Comparison of ENCODE assay signal across 8 cellular contexts in the genomic region with DNA sequence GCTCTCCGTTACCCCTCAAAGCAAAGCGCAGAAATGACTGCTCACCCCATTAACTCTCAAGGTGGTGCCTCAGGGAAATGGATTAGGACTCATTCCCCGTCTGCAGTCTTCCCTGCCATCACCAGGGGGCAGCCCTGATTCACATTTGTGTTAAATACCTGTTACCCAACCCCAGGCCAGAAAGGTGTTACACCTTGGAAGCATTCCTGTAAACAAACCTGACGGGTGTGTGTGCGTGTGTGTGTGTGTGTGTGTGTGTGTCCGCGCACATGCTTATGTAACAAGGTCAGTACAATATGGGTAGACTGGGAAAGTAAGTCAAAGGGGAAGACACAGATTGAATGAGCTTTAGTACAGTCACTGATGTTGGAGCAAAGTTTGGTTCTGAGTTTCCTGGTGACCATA. TPM values are rescaled to one million over a fixed set of nuclear protein-coding genes. Genes with fewer than 3 reads are reported as not detected.
DNase-seq lines count a peak whose midpoint lies in the region; ATAC-seq and TF ChIP-seq lines count a peak whose summit lies in the region.

No MANE protein-coding gene starts in this region.

- peaks cover 6 to 28% (median 17%) of the 10 kb centered on the region in 5 donors for H3K27me3 Mint-ChIP-seq in naive thymus-derived CD8-positive, alpha-beta T cell

- POLR2A ChIA-PET in naive thymus-derived CD8-positive, alpha-beta T cell (lab: Charles Lee), result no interaction called here

- TF ChIP-seq EP300 in esophagus muscularis mucosa (IDR thresholded peaks at IDR 0.05) (no peak), stomach (IDR thresholded peaks at IDR 0.05) (no peak)

- no peak overlapping the region for H3K4me3 Mint-ChIP-seq in naive thymus-derived CD8-positive, alpha-beta T cell

- H3K27ac Mint-ChIP-seq in naive thymus-derived CD8-positive, alpha-beta T cell, result no peak overlapping the region

- intact Hi-C loops in esophagus muscularis mucosa (cut with DNase I), result no loop called here
- intact Hi-C loops in stomach (cut with DNase I; ENCODE audit: low total_unique reads), result loop anchor here (10.0 kb wide), 1 partner anchor 598 kb away; a partner anchor contains a TSS

- TF ChIP-seq POLR2A in esophagus muscularis mucosa (IDR thresholded peaks at IDR 0.05; ENCODE audit: low read depth) (no peak), stomach (IDR thresholded peaks at IDR 0.05) (no peak)

- TF ChIP-seq CTCF in HL-60 (IDR thresholded peaks at IDR 0.05; ENCODE audit: insufficient read depth, low read length) (peak; percentile 92), esophagus muscularis mucosa (IDR thresholded peaks at IDR 0.05) (peak; percentile 59 to 83 (median 69)), stomach (IDR thresholded peaks at IDR 0.05) (peak; percentile 16 to 98 (median 83))

- DNase-seq in CD1c-positive myeloid dendritic cell (ENCODE audit: extremely low spot score), result peak; percentile 60
- peak in 1 of 2 experiments; percentile 72 for DNase-seq in HL-60 (ENCODE audit: low read depth in 1 of 2, low spot score in 1 of 2)
- peak; percentile 25 to 29 for DNase-seq in NOMO-1 (lab: John Stamatoyannopoulos, UW; ENCODE audit: unreplicated experiment in 2 of 2)
- peak; percentile 57 for DNase-seq in activated T-cell treated with anti-CD3 and anti-CD28 coated beads for 24 hours (ENCODE audit: low read depth)
- no peak for DNase-seq in esophagus muscularis mucosa (ENCODE audit: extremely low spot score)
- DNase-seq in naive thymus-derived CD8-positive, alpha-beta T cell, result peak; percentile 37 to 84 (median 64)
- peak; percentile 93 for DNase-seq in stomach

- H3K36me3 ChIP-seq in esophagus muscularis mucosa (no peaks in the 10 kb centered on the region), stomach (no peaks in the 10 kb centered on the region)

- WGBS in esophagus muscularis mucosa, result 6% methylated on average over 5 of the region's 7 CpGs
- WGBS in stomach, 5 donors, result 2 to 12% (median 7%) methylated on average over 7 of the region's 7 CpGs

- no peaks in the 10 kb centered on the region for H3K36me3 Mint-ChIP-seq in naive thymus-derived CD8-positive, alpha-beta T cell

- H3K9me3 ChIP-seq in esophagus muscularis mucosa (no peaks in the 10 kb centered on the region), stomach (no peaks in the 10 kb centered on the region)

- H3K4me1 Mint-ChIP-seq in naive thymus-derived CD8-positive, alpha-beta T cell, result peaks cover 2 to 6% (median 5%) of the 10 kb centered on the region in 4 donors

- H3K9me3 Mint-ChIP-seq in naive thymus-derived CD8-positive, alpha-beta T cell, result no peaks in the 10 kb centered on the region

- H3K4me1 ChIP-seq in esophagus muscularis mucosa, result peaks cover 0 to 5% (median 0%) of the 10 kb centered on the region in 4 donors
- peaks cover 0 to 5% (median 0%) of the 10 kb centered on the region in 4 donors for H3K4me1 ChIP-seq in stomach

- no peak overlapping the region for H3K27ac ChIP-seq in HL-60 (replicated peaks)
- H3K27ac ChIP-seq in esophagus muscularis mucosa (replicated peaks in 1 of 4), result no peak overlapping the region
- H3K27ac ChIP-seq in stomach, result no peak overlapping the region

- peak; percentile 76 to 78 for ATAC-seq in naive thymus-derived CD8-positive, alpha-beta T cell
- no peak for ATAC-seq in GM21515 (IDR thresholded peaks at IDR 0.05; ENCODE audit: unreplicated experiment)

- peaks cover 4% of the 10 kb centered on the region for H3K27me3 ChIP-seq in HL-60 (ENCODE audit: insufficient read depth, poor library complexity, severe bottlenecking)
- H3K27me3 ChIP-seq in esophagus muscularis mucosa, result peaks cover 0 to 68% (median 16%) of the 10 kb centered on the region in 4 donors
- peaks cover 0 to 67% (median 23%) of the 10 kb centered on the region in 3 donors for H3K27me3 ChIP-seq in stomach

- H3K4me3 ChIP-seq in HL-60 (replicated peaks; ENCODE audit: insufficient read depth, low read length), result no peak overlapping the region
- no peak overlapping the region for H3K4me3 ChIP-seq in esophagus muscularis mucosa
- no peak overlapping the region for H3K4me3 ChIP-seq in stomach

RNA-seq across cellular contexts. Expression of a gene that starts 6.3 kb away (rescaled TPM):
- total RNA-seq in esophagus muscularis mucosa, result not detected
- not detected for total RNA-seq in naive thymus-derived CD8-positive, alpha-beta T cell
- not detected for polyA plus RNA-seq in naive thymus-derived CD8-positive, alpha-beta T cell
- 1 to 10 TPM in 1 of 5 donors, not detected in 4; 4.6 TPM for total RNA-seq in stomach
- 10 to 100 TPM in 1 of 3 donors, 1 to 10 TPM in 2; 2.2 to 13.1 (median 4.9) TPM for polyA plus RNA-seq in stomach

RNA-seq across cellular contexts. Expression of a gene that starts 17.6 kb away (rescaled TPM):
- total RNA-seq in esophagus muscularis mucosa, result not detected
- not detected for total RNA-seq in naive thymus-derived CD8-positive, alpha-beta T cell
- polyA plus RNA-seq in naive thymus-derived CD8-positive, alpha-beta T cell, result not detected
- 1 to 10 TPM in 2 of 5 donors, not detected in 3; 1.8 to 3.1 TPM for total RNA-seq in stomach
- not detected for polyA plus RNA-seq in stomach
